ENCODE assay signal across 1 cellular context in genomic region chr21:44878053-44878982, GRCh38.
TF ChIP-seq lines count a peak whose summit lies in the region.

No MANE protein-coding gene starts in this region.

TF ChIP-seq in HepG2, 621 proteins besides CTCF, POLR2A, EP300 and RAD21 (continued from another document):
- TF ChIP-seq MNT (IDR thresholded peaks at IDR 0.05) (no peak), PAX8 (CRISPR knock-in tag; IDR thresholded peaks at IDR 0.05; ENCODE audit: borderline replicate concordance) (no peak), ZEB1 (IDR thresholded peaks at IDR 0.05; ENCODE audit: insufficient replicate concordance, low read depth) (no peak), ZSCAN9 (CRISPR knock-in tag; IDR thresholded peaks at IDR 0.05; ENCODE audit: borderline replicate concordance) (0 out of 2 replicates have a peak, but pooled peaks have one; percentile 21), CBX2 (IDR thresholded peaks at IDR 0.05; ENCODE audit: low read depth, low read length) (no peak), CBX2 (CRISPR knock-in tag; IDR thresholded peaks at IDR 0.05; ENCODE audit: low read depth) (no peak), SALL2 (CRISPR knock-in tag; IDR thresholded peaks at IDR 0.05) (no peak), JUN (CRISPR knock-in tag; IDR thresholded peaks at IDR 0.05) (no peak), ZBTB8A (CRISPR knock-in tag; IDR thresholded peaks at IDR 0.05; ENCODE audit: borderline replicate concordance, low read depth) (no peak), ZNF121 (CRISPR knock-in tag; IDR thresholded peaks at IDR 0.05) (peak; percentile 66; the same call in 1 of the 2 replicates), HCFC1 (IDR thresholded peaks at IDR 0.05; ENCODE audit: low read depth, low read length) (no peak), TOE1 (CRISPR knock-in tag; IDR thresholded peaks at IDR 0.05) (no peak), ZFP82 (CRISPR knock-in tag; IDR thresholded peaks at IDR 0.05; ENCODE audit: borderline replicate concordance) (no peak), ATF6 (CRISPR knock-in tag; conservative IDR thresholded peaks at IDR 0.05) (0 out of 2 replicates have a peak, but pooled peaks have one; percentile 37), GTF3A (CRISPR knock-in tag; conservative IDR thresholded peaks at IDR 0.05) (no peak), ASH2L (IDR thresholded peaks at IDR 0.05; ENCODE audit: insufficient read length, low read depth, low read length) (peak; percentile 95), ZNF136 (CRISPR knock-in tag; IDR thresholded peaks at IDR 0.05; ENCODE audit: low read depth) (no peak), ZNF766 (CRISPR knock-in tag; IDR thresholded peaks at IDR 0.05; ENCODE audit: borderline replicate concordance) (0 out of 2 replicates have a peak, but pooled peaks have one; percentile 35), ZNF713 (CRISPR knock-in tag; IDR thresholded peaks at IDR 0.05) (no peak), ZFP41 (CRISPR knock-in tag; IDR thresholded peaks at IDR 0.05; ENCODE audit: borderline replicate concordance) (no peak), FOSL1 (CRISPR knock-in tag; IDR thresholded peaks at IDR 0.05; ENCODE audit: borderline replicate concordance) (no peak), KLF12 (CRISPR knock-in tag; IDR thresholded peaks at IDR 0.05; ENCODE audit: borderline replicate concordance) (no peak), ZNF343 (CRISPR knock-in tag; IDR thresholded peaks at IDR 0.05) (no peak), TFDP2 (CRISPR knock-in tag; IDR thresholded peaks at IDR 0.05) (no peak; the same call in 1 of the 2 replicates), ZNF274 (CRISPR knock-in tag; IDR thresholded peaks at IDR 0.05) (no peak), ZSCAN22 (CRISPR knock-in tag; IDR thresholded peaks at IDR 0.05) (no peak), ZNF138 (CRISPR knock-in tag; IDR thresholded peaks at IDR 0.05; ENCODE audit: low read depth) (no peak), ZNF644 (CRISPR knock-in tag; IDR thresholded peaks at IDR 0.05; ENCODE audit: low read depth) (0 out of 2 replicates have a peak, but pooled peaks have one; percentile 19), SOX13 (IDR thresholded peaks at IDR 0.05) (peak; percentile 83), SOX13 (CRISPR knock-in tag; conservative IDR thresholded peaks at IDR 0.05 in 1 of 2, IDR thresholded peaks at IDR 0.05 in 1 of 2) (peak in 1 of 2 experiments; percentile 91; a peak in 2 of 4 replicates)
- TF ChIP-seq, protein P1, sequence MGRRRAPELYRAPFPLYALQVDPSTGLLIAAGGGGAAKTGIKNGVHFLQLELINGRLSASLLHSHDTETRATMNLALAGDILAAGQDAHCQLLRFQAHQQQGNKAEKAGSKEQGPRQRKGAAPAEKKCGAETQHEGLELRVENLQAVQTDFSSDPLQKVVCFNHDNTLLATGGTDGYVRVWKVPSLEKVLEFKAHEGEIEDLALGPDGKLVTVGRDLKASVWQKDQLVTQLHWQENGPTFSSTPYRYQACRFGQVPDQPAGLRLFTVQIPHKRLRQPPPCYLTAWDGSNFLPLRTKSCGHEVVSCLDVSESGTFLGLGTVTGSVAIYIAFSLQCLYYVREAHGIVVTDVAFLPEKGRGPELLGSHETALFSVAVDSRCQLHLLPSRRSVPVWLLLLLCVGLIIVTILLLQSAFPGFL (CRISPR knock-in tag; IDR thresholded peaks at IDR 0.05), result no peak
- TF ChIP-seq, protein P2, sequence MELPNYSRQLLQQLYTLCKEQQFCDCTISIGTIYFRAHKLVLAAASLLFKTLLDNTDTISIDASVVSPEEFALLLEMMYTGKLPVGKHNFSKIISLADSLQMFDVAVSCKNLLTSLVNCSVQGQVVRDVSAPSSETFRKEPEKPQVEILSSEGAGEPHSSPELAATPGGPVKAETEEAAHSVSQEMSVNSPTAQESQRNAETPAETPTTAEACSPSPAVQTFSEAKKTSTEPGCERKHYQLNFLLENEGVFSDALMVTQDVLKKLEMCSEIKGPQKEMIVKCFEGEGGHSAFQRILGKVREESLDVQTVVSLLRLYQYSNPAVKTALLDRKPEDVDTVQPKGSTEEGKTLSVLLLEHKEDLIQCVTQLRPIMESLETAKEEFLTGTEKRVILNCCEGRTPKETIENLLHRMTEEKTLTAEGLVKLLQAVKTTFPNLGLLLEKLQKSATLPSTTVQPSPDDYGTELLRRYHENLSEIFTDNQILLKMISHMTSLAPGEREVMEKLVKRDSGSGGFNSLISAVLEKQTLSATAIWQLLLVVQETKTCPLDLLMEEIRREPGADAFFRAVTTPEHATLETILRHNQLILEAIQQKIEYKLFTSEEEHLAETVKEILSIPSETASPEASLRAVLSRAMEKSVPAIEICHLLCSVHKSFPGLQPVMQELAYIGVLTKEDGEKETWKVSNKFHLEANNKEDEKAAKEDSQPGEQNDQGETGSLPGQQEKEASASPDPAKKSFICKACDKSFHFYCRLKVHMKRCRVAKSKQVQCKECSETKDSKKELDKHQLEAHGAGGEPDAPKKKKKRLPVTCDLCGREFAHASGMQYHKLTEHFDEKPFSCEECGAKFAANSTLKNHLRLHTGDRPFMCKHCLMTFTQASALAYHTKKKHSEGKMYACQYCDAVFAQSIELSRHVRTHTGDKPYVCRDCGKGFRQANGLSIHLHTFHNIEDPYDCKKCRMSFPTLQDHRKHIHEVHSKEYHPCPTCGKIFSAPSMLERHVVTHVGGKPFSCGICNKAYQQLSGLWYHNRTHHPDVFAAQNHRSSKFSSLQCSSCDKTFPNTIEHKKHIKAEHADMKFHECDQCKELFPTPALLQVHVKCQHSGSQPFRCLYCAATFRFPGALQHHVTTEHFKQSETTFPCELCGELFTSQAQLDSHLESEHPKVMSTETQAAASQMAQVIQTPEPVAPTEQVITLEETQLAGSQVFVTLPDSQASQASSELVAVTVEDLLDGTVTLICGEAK (IDR thresholded peaks at IDR 0.05), result no peak
- TF ChIP-seq, protein P2 (CRISPR knock-in tag; IDR thresholded peaks at IDR 0.05), result no peak
- TF ChIP-seq, protein P3, sequence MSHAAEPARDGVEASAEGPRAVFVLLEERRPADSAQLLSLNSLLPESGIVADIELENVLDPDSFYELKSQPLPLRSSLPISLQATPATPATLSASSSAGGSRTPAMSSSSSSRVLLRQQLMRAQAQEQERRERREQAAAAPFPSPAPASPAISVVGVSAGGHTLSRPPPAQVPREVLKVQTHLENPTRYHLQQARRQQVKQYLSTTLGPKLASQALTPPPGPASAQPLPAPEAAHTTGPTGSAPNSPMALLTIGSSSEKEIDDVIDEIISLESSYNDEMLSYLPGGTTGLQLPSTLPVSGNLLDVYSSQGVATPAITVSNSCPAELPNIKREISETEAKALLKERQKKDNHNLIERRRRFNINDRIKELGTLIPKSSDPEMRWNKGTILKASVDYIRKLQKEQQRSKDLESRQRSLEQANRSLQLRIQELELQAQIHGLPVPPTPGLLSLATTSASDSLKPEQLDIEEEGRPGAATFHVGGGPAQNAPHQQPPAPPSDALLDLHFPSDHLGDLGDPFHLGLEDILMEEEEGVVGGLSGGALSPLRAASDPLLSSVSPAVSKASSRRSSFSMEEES (CRISPR knock-in tag; IDR thresholded peaks at IDR 0.05), result peak; percentile 63
TF ChIP-seq in HepG2: peak in this region for 152.
